Comparison of ENCODE assay signal across 6 cellular contexts in the genomic region with DNA sequence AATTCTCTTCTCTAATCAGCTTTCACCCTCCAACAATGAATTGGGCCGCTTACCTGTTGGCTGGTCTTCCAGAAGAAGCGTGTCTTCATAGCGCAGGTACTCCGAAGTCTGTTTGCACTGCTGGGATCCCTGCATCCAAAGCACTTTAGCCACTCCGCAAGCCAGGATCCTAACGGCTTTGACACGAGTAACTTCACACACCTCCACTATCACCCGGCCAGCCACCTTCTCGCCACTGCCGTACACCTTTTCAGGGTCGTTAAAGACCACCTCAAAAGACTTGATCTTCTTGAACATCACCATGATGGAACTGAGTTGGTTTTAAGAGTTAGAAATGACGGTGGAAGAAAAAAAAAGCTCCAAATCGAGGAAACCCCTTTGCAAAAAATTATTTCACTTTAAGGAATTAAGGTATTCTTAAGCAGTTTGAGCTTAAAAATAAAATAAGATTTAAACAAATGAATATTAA. TPM values are rescaled to one million over a fixed set of nuclear protein-coding genes. Genes with fewer than 3 reads are reported as not detected.
DNase-seq lines count a peak whose midpoint lies in the region; ATAC-seq and TF ChIP-seq lines count a peak whose summit lies in the region.

No MANE protein-coding gene starts in this region.

- H3K4me1 ChIP-seq in lower lobe of right lung, result peaks cover 43% of the 10 kb centered on the region

- no peaks in the 10 kb centered on the region for H3K27me3 ChIP-seq in lower lobe of right lung (ENCODE audit: low read depth)

- DNase-seq in GM12864 (ENCODE audit: low read depth) (no peak), lower lobe of right lung (no peak), NCI-H2227 (lab: John Stamatoyannopoulos, UW; ENCODE audit: unreplicated experiment) (no peak)
- DNase-seq in activated CD4-positive, alpha-beta memory T cell treated with anti-CD3 and anti-CD28 coated beads, Interleukin-2, amount 10 ng/mL, durations not matched to agents 7 days and 5 days, result no peak
- no peak for DNase-seq in stimulated activated CD4-positive, alpha-beta T cell treated with anti-CD3 and anti-CD28 coated beads, Interleukin-15, amount 100 ng/mL, for 24 hours

- H3K27ac Mint-ChIP-seq in activated CD4-positive, alpha-beta memory T cell treated with anti-CD3 and anti-CD28 coated beads, Interleukin-2, amount 10 ng/mL, durations not matched to agents 7 days and 5 days, result peak overlapping the region; percentile 97

- ATAC-seq in lower lobe of right lung (peak in 1 of 2 donors; percentile 9), GM21526 (IDR thresholded peaks at IDR 0.05; ENCODE audit: low FRiP score, unreplicated experiment) (no peak)

- CTCF ChIA-PET in activated CD4-positive, alpha-beta memory T cell treated with anti-CD3 and anti-CD28 coated beads, Interleukin-2, amount 10 ng/mL, durations not matched to agents 7 days and 5 days (lab: Charles Lee), result interaction anchor here (0.9 to 13.8 kb wide), 6 partner anchors 8 to 151 kb away, joined by 3 to 177 read pairs (median 6); partner anchors contain the start of genes ANKRD34A, NUDT17 and POLR3GL

- no peaks in the 10 kb centered on the region for H3K27me3 Mint-ChIP-seq in activated CD4-positive, alpha-beta memory T cell treated with anti-CD3 and anti-CD28 coated beads, Interleukin-2, amount 10 ng/mL, durations not matched to agents 7 days and 5 days

- TF ChIP-seq CTCF in GM12864 (IDR thresholded peaks at IDR 0.05; ENCODE audit: low read depth, low read length, missing control alignments), result no peak
- no peak for TF ChIP-seq CTCF in lower lobe of right lung (IDR thresholded peaks at IDR 0.05)

- no peaks in the 10 kb centered on the region for H3K9me3 ChIP-seq in lower lobe of right lung

- H3K4me3 ChIP-seq in GM12864 (ENCODE audit: low read depth, low read length) (peak overlapping the region; percentile 96), lower lobe of right lung (peak overlapping the region; percentile 75)

- H3K4me3 Mint-ChIP-seq in activated CD4-positive, alpha-beta memory T cell treated with anti-CD3 and anti-CD28 coated beads, Interleukin-2, amount 10 ng/mL, durations not matched to agents 7 days and 5 days, result peak overlapping the region; percentile 93

- intact Hi-C loops in lower lobe of right lung (cut with DNase I), result no loop called here

- peak overlapping the region; percentile 96 for H3K27ac ChIP-seq in lower lobe of right lung

- H3K36me3 ChIP-seq in lower lobe of right lung, result peaks cover 34% of the 10 kb centered on the region

- POLR2A ChIA-PET in activated CD4-positive, alpha-beta memory T cell treated with anti-CD3 and anti-CD28 coated beads, Interleukin-2, amount 10 ng/mL, durations not matched to agents 7 days and 5 days (lab: Charles Lee), result interaction anchor here (0.6 to 12.9 kb wide), 15 partner anchors 12 to 715 kb away, joined by 3 to 582 read pairs (median 4); partner anchors contain the start of genes ANKRD34A, LIX1L, PIAS3 and POLR3GL

- H3K4me1 Mint-ChIP-seq in activated CD4-positive, alpha-beta memory T cell treated with anti-CD3 and anti-CD28 coated beads, Interleukin-2, amount 10 ng/mL, durations not matched to agents 7 days and 5 days, result peaks cover 61% of the 10 kb centered on the region

- no peaks in the 10 kb centered on the region for H3K9me3 Mint-ChIP-seq in activated CD4-positive, alpha-beta memory T cell treated with anti-CD3 and anti-CD28 coated beads, Interleukin-2, amount 10 ng/mL, durations not matched to agents 7 days and 5 days

- peaks cover 51% of the 10 kb centered on the region for H3K36me3 Mint-ChIP-seq in activated CD4-positive, alpha-beta memory T cell treated with anti-CD3 and anti-CD28 coated beads, Interleukin-2, amount 10 ng/mL, durations not matched to agents 7 days and 5 days (ENCODE audit: low read depth)

RNA-seq across cellular contexts. Expression of gene TXNIP, which starts 0.4 kb away (rescaled TPM):
- 100 to 1,000 TPM; 397 to 407 TPM for total RNA-seq in activated CD4-positive, alpha-beta memory T cell treated with anti-CD3 and anti-CD28 coated beads, Interleukin-2, amount 10 ng/mL, durations not matched to agents 7 days and 5 days
- total RNA-seq in lower lobe of right lung, result 1,554 TPM

RNA-seq across cellular contexts. Expression of gene HJV, which starts 25.5 kb away (rescaled TPM):
- total RNA-seq in activated CD4-positive, alpha-beta memory T cell treated with anti-CD3 and anti-CD28 coated beads, Interleukin-2, amount 10 ng/mL, durations not matched to agents 7 days and 5 days, result not detected
- not detected for total RNA-seq in lower lobe of right lung

RNA-seq across cellular contexts. Expression of gene POLR3GL, which starts 31.5 kb away (rescaled TPM):
- total RNA-seq in activated CD4-positive, alpha-beta memory T cell treated with anti-CD3 and anti-CD28 coated beads, Interleukin-2, amount 10 ng/mL, durations not matched to agents 7 days and 5 days, result 10 to 100 TPM; 32.4 to 33.7 TPM
- 25.4 TPM for total RNA-seq in lower lobe of right lung

RNA-seq across cellular contexts. Expression of gene ANKRD34A, which starts 31.6 kb away (rescaled TPM):
- total RNA-seq in activated CD4-positive, alpha-beta memory T cell treated with anti-CD3 and anti-CD28 coated beads, Interleukin-2, amount 10 ng/mL, durations not matched to agents 7 days and 5 days, result 1 to 10 TPM; 2.9 to 3.7 TPM
- 0.41 TPM for total RNA-seq in lower lobe of right lung

RNA-seq across cellular contexts. Expression of gene LIX1L, which starts 38.2 kb away (rescaled TPM):
- 10 to 100 TPM; 50.3 to 51.0 TPM for total RNA-seq in activated CD4-positive, alpha-beta memory T cell treated with anti-CD3 and anti-CD28 coated beads, Interleukin-2, amount 10 ng/mL, durations not matched to agents 7 days and 5 days
- 30.9 TPM for total RNA-seq in lower lobe of right lung
